In the genomic region with DNA sequence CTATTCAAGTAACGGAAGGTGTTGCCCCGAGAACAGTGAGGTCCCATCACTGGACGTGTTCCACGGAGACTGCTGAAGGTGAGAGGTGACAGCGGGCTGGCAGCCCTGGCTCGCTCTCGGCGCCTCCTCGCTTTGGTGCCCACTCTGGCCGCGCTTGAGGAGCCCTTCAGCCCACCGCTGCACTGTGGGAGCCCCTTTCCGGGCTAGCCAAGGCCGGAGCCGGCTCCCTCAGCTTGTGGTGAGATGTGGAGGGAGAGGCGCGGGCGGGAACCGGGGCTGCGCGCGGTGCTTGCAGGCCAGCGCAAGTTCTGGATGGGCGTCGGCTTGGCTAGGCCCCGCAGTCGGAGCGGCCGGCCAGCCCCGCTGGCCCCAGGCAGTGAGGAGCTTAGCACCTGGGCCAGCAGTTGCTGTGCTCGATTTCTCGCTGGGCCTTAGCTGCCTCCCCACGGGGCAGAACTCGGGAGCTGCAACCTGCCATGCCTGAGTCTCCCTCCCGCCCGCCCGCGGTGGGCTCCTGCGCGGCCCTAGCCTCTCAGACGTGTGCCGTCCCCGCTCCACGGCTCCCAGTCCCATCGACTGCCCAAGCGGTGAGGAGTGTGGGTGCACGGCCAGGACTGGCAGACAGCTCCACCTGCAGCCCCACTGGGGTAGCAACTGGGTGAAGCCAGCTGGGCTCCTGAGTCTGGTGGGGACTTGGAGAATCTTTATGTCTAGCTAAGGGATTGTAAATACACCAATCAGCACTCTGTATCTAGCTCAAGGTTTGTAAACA, we compare ENCODE assay signal across 1 cellular context.
A peak's percentile ranks its signal among the peaks of the same experiment; 100 is the strongest.
TF ChIP-seq lines count a peak whose summit lies in the region.

No MANE protein-coding gene starts in this region.

TF ChIP-seq in K562, 482 proteins besides CTCF, POLR2A, EP300 and RAD21:
- TF ChIP-seq, protein P1, sequence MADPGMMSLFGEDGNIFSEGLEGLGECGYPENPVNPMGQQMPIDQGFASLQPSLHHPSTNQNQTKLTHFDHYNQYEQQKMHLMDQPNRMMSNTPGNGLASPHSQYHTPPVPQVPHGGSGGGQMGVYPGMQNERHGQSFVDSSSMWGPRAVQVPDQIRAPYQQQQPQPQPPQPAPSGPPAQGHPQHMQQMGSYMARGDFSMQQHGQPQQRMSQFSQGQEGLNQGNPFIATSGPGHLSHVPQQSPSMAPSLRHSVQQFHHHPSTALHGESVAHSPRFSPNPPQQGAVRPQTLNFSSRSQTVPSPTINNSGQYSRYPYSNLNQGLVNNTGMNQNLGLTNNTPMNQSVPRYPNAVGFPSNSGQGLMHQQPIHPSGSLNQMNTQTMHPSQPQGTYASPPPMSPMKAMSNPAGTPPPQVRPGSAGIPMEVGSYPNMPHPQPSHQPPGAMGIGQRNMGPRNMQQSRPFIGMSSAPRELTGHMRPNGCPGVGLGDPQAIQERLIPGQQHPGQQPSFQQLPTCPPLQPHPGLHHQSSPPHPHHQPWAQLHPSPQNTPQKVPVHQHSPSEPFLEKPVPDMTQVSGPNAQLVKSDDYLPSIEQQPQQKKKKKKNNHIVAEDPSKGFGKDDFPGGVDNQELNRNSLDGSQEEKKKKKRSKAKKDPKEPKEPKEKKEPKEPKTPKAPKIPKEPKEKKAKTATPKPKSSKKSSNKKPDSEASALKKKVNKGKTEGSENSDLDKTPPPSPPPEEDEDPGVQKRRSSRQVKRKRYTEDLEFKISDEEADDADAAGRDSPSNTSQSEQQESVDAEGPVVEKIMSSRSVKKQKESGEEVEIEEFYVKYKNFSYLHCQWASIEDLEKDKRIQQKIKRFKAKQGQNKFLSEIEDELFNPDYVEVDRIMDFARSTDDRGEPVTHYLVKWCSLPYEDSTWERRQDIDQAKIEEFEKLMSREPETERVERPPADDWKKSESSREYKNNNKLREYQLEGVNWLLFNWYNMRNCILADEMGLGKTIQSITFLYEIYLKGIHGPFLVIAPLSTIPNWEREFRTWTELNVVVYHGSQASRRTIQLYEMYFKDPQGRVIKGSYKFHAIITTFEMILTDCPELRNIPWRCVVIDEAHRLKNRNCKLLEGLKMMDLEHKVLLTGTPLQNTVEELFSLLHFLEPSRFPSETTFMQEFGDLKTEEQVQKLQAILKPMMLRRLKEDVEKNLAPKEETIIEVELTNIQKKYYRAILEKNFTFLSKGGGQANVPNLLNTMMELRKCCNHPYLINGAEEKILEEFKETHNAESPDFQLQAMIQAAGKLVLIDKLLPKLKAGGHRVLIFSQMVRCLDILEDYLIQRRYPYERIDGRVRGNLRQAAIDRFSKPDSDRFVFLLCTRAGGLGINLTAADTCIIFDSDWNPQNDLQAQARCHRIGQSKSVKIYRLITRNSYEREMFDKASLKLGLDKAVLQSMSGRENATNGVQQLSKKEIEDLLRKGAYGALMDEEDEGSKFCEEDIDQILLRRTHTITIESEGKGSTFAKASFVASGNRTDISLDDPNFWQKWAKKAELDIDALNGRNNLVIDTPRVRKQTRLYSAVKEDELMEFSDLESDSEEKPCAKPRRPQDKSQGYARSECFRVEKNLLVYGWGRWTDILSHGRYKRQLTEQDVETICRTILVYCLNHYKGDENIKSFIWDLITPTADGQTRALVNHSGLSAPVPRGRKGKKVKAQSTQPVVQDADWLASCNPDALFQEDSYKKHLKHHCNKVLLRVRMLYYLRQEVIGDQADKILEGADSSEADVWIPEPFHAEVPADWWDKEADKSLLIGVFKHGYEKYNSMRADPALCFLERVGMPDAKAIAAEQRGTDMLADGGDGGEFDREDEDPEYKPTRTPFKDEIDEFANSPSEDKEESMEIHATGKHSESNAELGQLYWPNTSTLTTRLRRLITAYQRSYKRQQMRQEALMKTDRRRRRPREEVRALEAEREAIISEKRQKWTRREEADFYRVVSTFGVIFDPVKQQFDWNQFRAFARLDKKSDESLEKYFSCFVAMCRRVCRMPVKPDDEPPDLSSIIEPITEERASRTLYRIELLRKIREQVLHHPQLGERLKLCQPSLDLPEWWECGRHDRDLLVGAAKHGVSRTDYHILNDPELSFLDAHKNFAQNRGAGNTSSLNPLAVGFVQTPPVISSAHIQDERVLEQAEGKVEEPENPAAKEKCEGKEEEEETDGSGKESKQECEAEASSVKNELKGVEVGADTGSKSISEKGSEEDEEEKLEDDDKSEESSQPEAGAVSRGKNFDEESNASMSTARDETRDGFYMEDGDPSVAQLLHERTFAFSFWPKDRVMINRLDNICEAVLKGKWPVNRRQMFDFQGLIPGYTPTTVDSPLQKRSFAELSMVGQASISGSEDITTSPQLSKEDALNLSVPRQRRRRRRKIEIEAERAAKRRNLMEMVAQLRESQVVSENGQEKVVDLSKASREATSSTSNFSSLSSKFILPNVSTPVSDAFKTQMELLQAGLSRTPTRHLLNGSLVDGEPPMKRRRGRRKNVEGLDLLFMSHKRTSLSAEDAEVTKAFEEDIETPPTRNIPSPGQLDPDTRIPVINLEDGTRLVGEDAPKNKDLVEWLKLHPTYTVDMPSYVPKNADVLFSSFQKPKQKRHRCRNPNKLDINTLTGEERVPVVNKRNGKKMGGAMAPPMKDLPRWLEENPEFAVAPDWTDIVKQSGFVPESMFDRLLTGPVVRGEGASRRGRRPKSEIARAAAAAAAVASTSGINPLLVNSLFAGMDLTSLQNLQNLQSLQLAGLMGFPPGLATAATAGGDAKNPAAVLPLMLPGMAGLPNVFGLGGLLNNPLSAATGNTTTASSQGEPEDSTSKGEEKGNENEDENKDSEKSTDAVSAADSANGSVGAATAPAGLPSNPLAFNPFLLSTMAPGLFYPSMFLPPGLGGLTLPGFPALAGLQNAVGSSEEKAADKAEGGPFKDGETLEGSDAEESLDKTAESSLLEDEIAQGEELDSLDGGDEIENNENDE (IDR thresholded peaks at IDR 0.05; ENCODE audit: low read depth, low read length): no peak
- TF ChIP-seq POLR2G (IDR thresholded peaks at IDR 0.05; ENCODE audit: low read depth, low read length) (0 out of 2 replicates have a peak, but pooled peaks have one; percentile 13), RBM17 (IDR thresholded peaks at IDR 0.05; ENCODE audit: borderline replicate concordance, low read depth, low read length) (no peak)
- TF ChIP-seq, protein P2, sequence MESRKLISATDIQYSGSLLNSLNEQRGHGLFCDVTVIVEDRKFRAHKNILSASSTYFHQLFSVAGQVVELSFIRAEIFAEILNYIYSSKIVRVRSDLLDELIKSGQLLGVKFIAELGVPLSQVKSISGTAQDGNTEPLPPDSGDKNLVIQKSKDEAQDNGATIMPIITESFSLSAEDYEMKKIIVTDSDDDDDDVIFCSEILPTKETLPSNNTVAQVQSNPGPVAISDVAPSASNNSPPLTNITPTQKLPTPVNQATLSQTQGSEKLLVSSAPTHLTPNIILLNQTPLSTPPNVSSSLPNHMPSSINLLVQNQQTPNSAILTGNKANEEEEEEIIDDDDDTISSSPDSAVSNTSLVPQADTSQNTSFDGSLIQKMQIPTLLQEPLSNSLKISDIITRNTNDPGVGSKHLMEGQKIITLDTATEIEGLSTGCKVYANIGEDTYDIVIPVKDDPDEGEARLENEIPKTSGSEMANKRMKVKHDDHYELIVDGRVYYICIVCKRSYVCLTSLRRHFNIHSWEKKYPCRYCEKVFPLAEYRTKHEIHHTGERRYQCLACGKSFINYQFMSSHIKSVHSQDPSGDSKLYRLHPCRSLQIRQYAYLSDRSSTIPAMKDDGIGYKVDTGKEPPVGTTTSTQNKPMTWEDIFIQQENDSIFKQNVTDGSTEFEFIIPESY (CRISPR knock-in tag; IDR thresholded peaks at IDR 0.05): peak; percentile 61; the same call in 1 of the 2 replicates
